ENCODE assay signal across 8 cellular contexts in the genomic region with DNA sequence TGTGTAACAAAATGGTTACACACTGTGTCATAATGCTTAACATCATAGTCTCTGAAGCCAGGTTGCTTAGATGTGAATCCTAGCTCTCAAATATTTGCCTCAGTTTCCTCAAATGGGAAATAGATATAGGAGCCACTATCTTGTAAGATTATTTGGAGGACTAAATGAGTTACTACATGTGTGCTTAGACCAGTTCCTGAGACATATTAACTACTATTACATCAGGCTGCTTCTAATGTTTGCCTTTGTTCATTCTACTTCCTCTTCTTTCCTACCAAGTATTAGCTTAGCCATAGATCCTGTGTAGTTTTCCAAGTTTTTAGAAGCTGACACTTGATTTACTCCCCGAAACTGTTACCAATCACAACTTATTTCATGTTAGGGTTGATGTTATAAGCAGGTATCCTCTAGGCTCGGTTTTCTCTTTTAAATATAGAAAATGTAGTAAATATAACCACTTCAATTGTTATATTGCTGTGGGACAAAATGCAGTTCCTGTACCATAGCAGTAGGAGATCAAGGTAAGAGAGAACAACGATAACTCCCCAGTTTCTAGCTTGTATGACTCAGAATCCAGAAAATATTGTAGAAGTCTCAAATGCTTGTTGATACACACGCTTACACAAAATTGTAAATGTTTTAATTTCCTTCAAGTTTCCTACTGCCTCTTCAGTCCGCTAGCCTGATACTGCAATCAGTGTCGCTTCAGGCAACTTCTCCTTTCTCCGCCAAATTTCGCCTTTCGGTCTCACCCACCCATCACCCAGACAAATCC. TPM values are rescaled to one million over a fixed set of nuclear protein-coding genes. Genes with fewer than 3 reads are reported as not detected.
DNase-seq lines count a peak whose midpoint lies in the region; ATAC-seq and TF ChIP-seq lines count a peak whose summit lies in the region.

No MANE protein-coding gene starts in this region.

- intact Hi-C loops in ascending aorta (cut with DNase I), result loop anchor here (5.0 to 10.0 kb wide), 3 partner anchors 367 to 1731 kb away; a partner anchor contains a TSS

- H3K4me1 ChIP-seq in ascending aorta (peaks cover 0 to 4% of the 10 kb centered on the region in 2 donors), thoracic aorta (ENCODE audit: control insufficient read depth in 1 of 2, low read depth in 2 of 2) (peaks cover 16 to 27% of the 10 kb centered on the region in 2 donors)

- H3K9me3 ChIP-seq in MG63 (no peaks in the 10 kb centered on the region), ascending aorta (no peaks in the 10 kb centered on the region), thoracic aorta (no peaks in the 10 kb centered on the region)

- ATAC-seq in thoracic aorta (ENCODE audit: insufficient number of reproducible peaks, low FRiP score, low read depth), result peak; percentile 18

- H3K36me3 ChIP-seq in MG63, result peaks cover 15% of the 10 kb centered on the region
- H3K36me3 ChIP-seq in ascending aorta, result peaks cover 0 to under 1% of the 10 kb centered on the region in 2 donors
- H3K36me3 ChIP-seq in thoracic aorta, result no peaks in the 10 kb centered on the region

- TF ChIP-seq CTCF in ascending aorta (IDR thresholded peaks at IDR 0.05) (no peak), thoracic aorta (IDR thresholded peaks at IDR 0.05) (no peak)

- H3K4me3 ChIP-seq in MG63, result peak overlapping the region; percentile 97
- H3K4me3 ChIP-seq in ascending aorta, result peak overlapping the region; percentile 82 to 91
- H3K4me3 ChIP-seq in thoracic aorta, result peak overlapping the region; percentile 91

- DNase-seq in NCI-H345 (lab: John Stamatoyannopoulos, UW), result peak; percentile 41
- DNase-seq in NCI-H345 treated with DMSO at 0.1 percent for 48 hours (lab: John Stamatoyannopoulos, UW; ENCODE audit: unreplicated experiment), result no peak
- DNase-seq in MG63, result no peak
- no peak for DNase-seq in ascending aorta (ENCODE audit: low spot score in 2 of 2)
- DNase-seq in iris pigment epithelial cell (ENCODE audit: low read depth), result peak; percentile 64
- DNase-seq in thoracic aorta (ENCODE audit: low spot score), result no peak
- no peak for DNase-seq in NCI-H1694 treated with DMSO at 0.1 percent for 48 hours (lab: John Stamatoyannopoulos, UW)
- no peak for DNase-seq in NCI-H1694 (lab: John Stamatoyannopoulos, UW)

- H3K27me3 ChIP-seq in MG63 (no peaks in the 10 kb centered on the region), ascending aorta (no peaks in the 10 kb centered on the region), thoracic aorta (replicated peaks; ENCODE audit: insufficient read depth) (no peaks in the 10 kb centered on the region)

- H3K27ac ChIP-seq in ascending aorta (peak overlapping the region; percentile 86 to 90), thoracic aorta (peak overlapping the region; percentile 77 to 84)

RNA-seq across cellular contexts. Expression of a gene that starts 0.7 kb away (rescaled TPM):
- total RNA-seq in MG63 (2014; rRNA removed; shearing (Covaris generic); ENCODE audit: low replicate concordance), result 84.5 and 86.0 TPM in 2 replicates
- total RNA-seq in ascending aorta, result 26.0 TPM
- 10 to 100 TPM; 72.0 to 75.6 TPM for total RNA-seq in thoracic aorta

Comparison
In these comparisons a context has a peak if more than half of its experiments do, and no peak if none do; other contexts are left out.
1. DNase-seq: peak in NCI-H345 (single experiment) and iris pigment epithelial cell (single experiment); none in NCI-H345 treated with DMSO at 0.1 percent for 48 hours (single experiment), MG63 (single experiment), ascending aorta (0 of 2), thoracic aorta (single experiment), NCI-H1694 treated with DMSO at 0.1 percent for 48 hours (single experiment) and NCI-H1694 (single experiment).
2. Peak in every context shown above with its lines, with median percentiles within 50 percentile points of each other: H3K4me3 ChIP-seq.